ENCODE assay signal across 8 cellular contexts in genomic region chr10:122586070-122586469, GRCh38. TPM values are rescaled to one million over a fixed set of nuclear protein-coding genes. Genes with fewer than 3 reads are reported as not detected.
"Had no signal": no experiment of that assay in that cellular context is flagged by ENCODE, and none has a peak within 500 bp of the region (broad histone marks: within the 10 kb centered on the region; RNA-seq: fewer than 3 reads in every experiment).

No MANE protein-coding gene starts in this region.

RNA-seq across cellular contexts. Expression of gene DMBT1, which starts 25.5 kb away (rescaled TPM):
- total RNA-seq: dermis blood vessel endothelial cell, dermis microvascular lymphatic vessel endothelial cell, endodermal cell, endothelial cell of umbilical vein, epithelial cell of proximal tubule, fibroblast of villous mesenchyme, frontal cortex had no signal
- polyA plus RNA-seq: fibroblast of lung had no signal
